In the genomic region with DNA sequence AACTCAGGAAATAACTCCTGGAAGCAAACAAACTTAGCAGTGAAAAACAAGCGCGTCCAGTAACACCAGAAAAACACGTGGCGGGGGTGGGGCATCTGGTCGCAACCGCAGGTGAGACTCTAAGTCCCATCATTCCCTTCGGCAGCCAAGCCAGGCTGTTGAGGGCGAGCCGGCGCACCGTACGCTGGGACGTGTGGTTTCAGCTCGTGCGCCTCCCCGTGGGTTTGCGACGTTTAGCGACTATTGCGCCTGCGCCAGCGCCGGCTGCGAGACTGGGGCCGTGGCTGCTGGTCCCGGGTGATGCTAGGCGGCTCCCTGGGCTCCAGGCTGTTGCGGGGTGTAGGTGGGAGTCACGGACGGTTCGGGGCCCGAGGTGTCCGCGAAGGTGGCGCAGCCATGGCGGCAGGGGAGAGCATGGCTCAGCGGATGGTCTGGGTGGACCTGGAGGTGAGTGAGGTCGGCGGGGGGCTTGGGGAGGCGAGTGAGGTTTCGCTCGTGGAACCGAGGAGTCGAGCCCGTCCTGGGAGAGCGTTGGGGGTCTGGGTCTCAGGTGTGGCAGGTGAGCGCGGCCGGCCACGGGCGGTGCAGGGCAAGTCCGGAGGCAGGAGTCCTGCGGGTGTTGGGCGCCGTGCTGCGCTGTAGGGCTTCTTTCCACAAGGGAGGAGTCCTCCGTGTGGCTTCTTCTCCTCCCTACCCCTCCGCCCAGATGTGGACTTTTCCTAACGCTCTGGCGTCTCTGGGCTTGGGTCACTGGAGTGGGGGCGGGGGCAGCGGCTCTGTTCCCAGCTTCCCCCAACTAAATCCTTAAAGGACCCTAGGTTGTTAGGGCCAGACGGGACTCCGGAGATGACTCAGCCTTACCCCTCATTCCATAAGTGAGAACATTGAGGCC, we compare ENCODE assay signal across 8 cellular contexts. TPM values are rescaled to one million over a fixed set of nuclear protein-coding genes. Genes with fewer than 3 reads are reported as not detected.
DNase-seq lines count a peak whose midpoint lies in the region; ATAC-seq and TF ChIP-seq lines count a peak whose summit lies in the region.

A gene (plus strand): TSS at position 239 of the 892 bp plus-strand sequence. CDS start 62 bp downstream, at position 301.

- H3K27me3 Mint-ChIP-seq in activated CD4-positive, alpha-beta T cell treated with anti-CD3 and anti-CD28 coated beads, Interleukin-2, amount 10 ng/mL, durations not matched to agents 24 days and 14 days = peaks cover 3% of the 10 kb centered on the region

- peaks cover 34% of the 10 kb centered on the region for H3K36me3 Mint-ChIP-seq in activated CD4-positive, alpha-beta T cell treated with anti-CD3 and anti-CD28 coated beads, Interleukin-2, amount 10 ng/mL, durations not matched to agents 24 days and 14 days (ENCODE audit: low read depth)

- no peaks in the 10 kb centered on the region for H3K9me3 Mint-ChIP-seq in activated CD4-positive, alpha-beta T cell treated with anti-CD3 and anti-CD28 coated beads, Interleukin-2, amount 10 ng/mL, durations not matched to agents 24 days and 14 days

- peak within 1 kb of the TSS; percentile 95 for H3K27ac Mint-ChIP-seq in activated CD4-positive, alpha-beta T cell treated with anti-CD3 and anti-CD28 coated beads, Interleukin-2, amount 10 ng/mL, durations not matched to agents 24 days and 14 days

- DNase-seq in C1 segment of cervical spinal cord (lab: John Stamatoyannopoulos, UW) = peak; percentile 46 to 94 (median 90)
- peak; percentile 99 for DNase-seq in NCI-H526 treated with DMSO at 0.1 percent for 48 hours (lab: John Stamatoyannopoulos, UW)
- peak; percentile 98 for DNase-seq in activated CD4-positive, alpha-beta T cell treated with anti-CD3 and anti-CD28 coated beads, Interleukin-2, amount 10 ng/mL, durations not matched to agents 24 days and 14 days
- DNase-seq in coronary artery (ENCODE audit: low spot score) = peak; percentile 94
- DNase-seq in left colon = peak; percentile 97 to 98
- DNase-seq in stimulated activated CD4-positive, alpha-beta T cell treated with anti-CD3 and anti-CD28 coated beads, Interleukin-1b, Interleukin-23, amount 100 ng/mL, for 48 hours = peak; percentile 93

- ATAC-seq in GM19324 (IDR thresholded peaks at IDR 0.05; ENCODE audit: low FRiP score, unreplicated experiment) (peak; percentile 98), HG03469 (IDR thresholded peaks at IDR 0.05; ENCODE audit: unreplicated experiment) (peak; percentile 99), left colon (peak; percentile 99)

- intact Hi-C loops in activated CD4-positive, alpha-beta T cell treated with anti-CD3 and anti-CD28 coated beads, Interleukin-2, amount 10 ng/mL, durations not matched to agents 24 days and 14 days (cut with micrococcal nuclease) = loop anchor here (1.0 to 5.0 kb wide), 3 partner anchors 39 to 667 kb away; a partner anchor contains a TSS
- intact Hi-C loops in left colon (cut with DNase I, micrococcal nuclease) = loop anchor here in 1 of 2 donors (10.0 kb wide), 1 partner anchor 95 kb away; no protein-coding TSS in a partner anchor

- peak within 1 kb of the TSS; percentile 77 to 88 for H3K27ac ChIP-seq in coronary artery

- peak within 1 kb of the TSS; percentile 94 for H3K4me3 ChIP-seq in coronary artery

- H3K4me3 Mint-ChIP-seq in activated CD4-positive, alpha-beta T cell treated with anti-CD3 and anti-CD28 coated beads, Interleukin-2, amount 10 ng/mL, durations not matched to agents 24 days and 14 days = peak within 1 kb of the TSS; percentile 99

- H3K4me1 Mint-ChIP-seq in activated CD4-positive, alpha-beta T cell treated with anti-CD3 and anti-CD28 coated beads, Interleukin-2, amount 10 ng/mL, durations not matched to agents 24 days and 14 days = peaks cover 38% of the 10 kb centered on the region

- no peak for TF ChIP-seq CTCF in coronary artery (IDR thresholded peaks at IDR 0.05)

RNA-seq across cellular contexts. Expression of the gene that starts here (rescaled TPM):
- 98.6 and 99.5 TPM in 2 replicates for total RNA-seq in activated CD4-positive, alpha-beta T cell treated with anti-CD3 and anti-CD28 coated beads, Interleukin-2, amount 10 ng/mL, durations not matched to agents 24 days and 14 days
- 10 to 100 TPM; 37.8 to 41.8 TPM for total RNA-seq in left colon

Comparison
In these comparisons a context has a peak if more than half of its experiments do, and no peak if none do; other contexts are left out.
1. Peak in every context shown above with its lines: DNase-seq, ATAC-seq, H3K4me3 ChIP-seq and H3K27ac ChIP-seq.